8 cellular contexts compared by ENCODE assay signal in genomic region chr19:55353803-55354697, GRCh38. TPM values are rescaled to one million over a fixed set of nuclear protein-coding genes. Genes with fewer than 3 reads are reported as not detected.
DNase-seq lines count a peak whose midpoint lies in the region; ATAC-seq, FAIRE-seq and TF ChIP-seq lines count a peak whose summit lies in the region.

No MANE protein-coding gene starts in this region.

- no peak overlapping the region for H3K27ac ChIP-seq in ACC112 (ENCODE audit: low read depth, low read length)
- peak overlapping the region; percentile 97 for H3K27ac ChIP-seq in RWPE1
- no peak overlapping the region for H3K27ac ChIP-seq in pancreas

- H3K79me2 ChIP-seq in ACC112 (ENCODE audit: control insufficient read depth, insufficient read depth, low read length, unreplicated experiment): no peaks in the 10 kb centered on the region

- in situ Hi-C loops in HAP-1 (cut with MboI; ENCODE audit: low sequenced_read_pairs): no loop called here

- ATAC-seq in pancreas (peak; percentile 80 to 98 (median 89)), HG02885 (IDR thresholded peaks at IDR 0.05; ENCODE audit: poor library complexity, unreplicated experiment) (no peak)

- H3K9me3 ChIP-seq in HAP-1: no peaks in the 10 kb centered on the region
- H3K9me3 ChIP-seq in pancreas: no peaks in the 10 kb centered on the region

- H3K4me3 ChIP-seq in ACC112 (ENCODE audit: low read depth, low read length): peak overlapping the region; percentile 59
- H3K4me3 ChIP-seq in HAP-1: peak overlapping the region; percentile 50
- H3K4me3 ChIP-seq in pancreas: peak overlapping the region in 3 of 4 donors; percentile 16 to 43 (median 18)

- H3K4me1 ChIP-seq in ACC112 (ENCODE audit: control insufficient read depth, insufficient read depth, low read length, unreplicated experiment) (no peaks in the 10 kb centered on the region), HAP-1 (peaks cover 13% of the 10 kb centered on the region), pancreas (peaks cover 0 to 3% (median 0%) of the 10 kb centered on the region in 3 donors)

- DNase-seq in HAP-1 (ENCODE audit: low spot score in 2 of 2) (peak; percentile 63 to 88), RWPE1 (ENCODE audit: low spot score) (peak; percentile 89), globus pallidus (ENCODE audit: low spot score) (peak; percentile 8), pancreas (peak in 5 of 6 donors; percentile 64 to 84 (median 76)), ureter (ENCODE audit: low spot score) (no peak)
- DNase-seq in activated naive CD4-positive, alpha-beta T cell treated with Interleukin-2 at 50 U/mL for 16 hours: peak; percentile 73

- TF ChIP-seq CTCF in RWPE1 (conservative IDR thresholded peaks at IDR 0.05; ENCODE audit: low read depth) (no peak), pancreas (IDR thresholded peaks at IDR 0.05) (no peak)

- no peaks in the 10 kb centered on the region for H3K36me3 ChIP-seq in ACC112 (ENCODE audit: insufficient read depth, low read length)
- H3K36me3 ChIP-seq in HAP-1 (replicated peaks): no peaks in the 10 kb centered on the region
- H3K36me3 ChIP-seq in pancreas: no peaks in the 10 kb centered on the region

- FAIRE-seq in pancreas (lab: Jason Lieb, UNC): no peak

- 2 to 4% methylated on average over 62 to 72 of the region's 72 CpGs for WGBS in pancreas, 2 donors

- POLR2A ChIA-PET in RWPE1 (lab: Yijun Ruan, JAX; ENCODE audit: low non-redundant PET): interaction anchor here (0.5 to 0.6 kb wide), 2 partner anchors 14 to 30 kb away, joined by 3 to 4 read pairs; partner anchors contain the start of gene TMEM238

- CTCF ChIA-PET in RWPE1 (lab: Yijun Ruan, JAX): interaction anchor here (1.0 kb wide), 1 partner anchor 53 kb away, joined by 3 read pairs; no protein-coding TSS in a partner anchor

- intact Hi-C loops in pancreas (cut with DNase I): no loop called here

- no peak overlapping the region for H2AFZ ChIP-seq in ACC112 (ENCODE audit: low read length, unreplicated experiment)

- H3K27me3 ChIP-seq in ACC112 (ENCODE audit: insufficient read depth, low read length) (peaks cover 35% of the 10 kb centered on the region), HAP-1 (ENCODE audit: low read depth) (peaks cover 46% of the 10 kb centered on the region), pancreas (peaks cover 0 to 5% (median 0%) of the 10 kb centered on the region in 4 donors)

RNA-seq across cellular contexts. Expression of gene COX6B2, which starts 0.5 kb away (rescaled TPM):
- total RNA-seq in pancreas: under 1 TPM in 1 of 6 donors, not detected in 5; 0.62 TPM
- under 1 TPM; 0.28 to 0.42 TPM for polyA plus RNA-seq in pancreas
- total RNA-seq in ureter: 3.7 TPM

RNA-seq across cellular contexts. Expression of gene GARIN5B, which starts 9.0 kb away (rescaled TPM):
- not detected for total RNA-seq in pancreas
- not detected for polyA plus RNA-seq in pancreas
- total RNA-seq in ureter: not detected

RNA-seq across cellular contexts. Expression of gene KMT5C, which starts 14.4 kb away (rescaled TPM):
- total RNA-seq in pancreas (10 to 100 TPM in 2 of 6 donors, 1 to 10 TPM in 4; 4.3 to 12.6 (median 6.9) TPM), ureter (12.0 TPM)
- 10 to 100 TPM; 22.3 to 27.4 TPM for polyA plus RNA-seq in pancreas

RNA-seq across cellular contexts. Expression of gene IL11, which starts 16.2 kb away (rescaled TPM):
- total RNA-seq in pancreas: under 1 TPM in 3 of 6 donors, not detected in 3; 0.20 to 0.41 (median 0.37) TPM
- polyA plus RNA-seq in pancreas: under 1 TPM; 0.16 to 0.19 TPM
- total RNA-seq in ureter: not detected

RNA-seq across cellular contexts. Expression of gene TMEM190, which starts 22.6 kb away (rescaled TPM):
- not detected for total RNA-seq in pancreas
- polyA plus RNA-seq in pancreas: under 1 TPM in 1 of 2 donors, not detected in 1; 0.45 TPM
- total RNA-seq in ureter: not detected
